Comparison of ENCODE assay signal across 2 cellular contexts in the genomic region with DNA sequence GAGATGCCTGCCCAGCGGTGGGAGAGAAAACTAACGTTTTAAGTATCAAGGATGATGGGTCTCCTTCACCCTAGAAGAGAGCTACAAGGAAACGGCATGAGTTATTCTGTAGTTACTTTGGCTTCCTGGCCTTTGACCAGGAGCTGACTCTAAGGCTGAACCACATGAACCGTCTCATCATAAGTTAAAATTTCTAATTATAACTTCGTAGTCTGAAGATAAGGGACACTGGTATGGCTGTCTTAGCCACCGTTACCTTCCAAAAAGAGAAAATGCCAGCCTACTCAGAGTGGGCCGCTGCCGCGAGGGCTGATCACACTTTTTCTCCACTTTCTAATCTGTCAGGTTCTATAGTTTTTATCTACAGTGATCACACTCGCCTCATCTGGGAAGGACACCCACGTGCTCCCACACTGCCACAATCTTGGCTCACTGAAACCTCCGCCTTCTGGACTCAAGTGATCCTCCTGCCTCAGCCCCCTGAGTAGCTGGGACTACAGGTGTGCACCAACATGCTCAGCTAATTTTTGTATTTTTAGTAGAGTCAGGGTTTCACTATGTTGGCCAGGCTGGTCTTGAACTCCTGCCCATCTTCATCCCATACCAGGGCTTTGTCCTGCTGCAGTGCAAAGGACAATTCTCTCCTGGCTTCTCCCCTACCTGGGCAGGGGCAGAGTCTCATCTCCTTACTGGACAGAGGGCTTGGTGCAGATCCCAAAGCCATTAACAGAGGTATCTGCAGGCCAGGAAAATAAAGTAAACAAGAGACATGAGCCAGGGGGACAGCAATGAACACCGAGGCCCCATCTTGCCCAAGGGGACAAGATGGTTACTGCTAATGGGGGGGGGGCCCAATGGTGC.
TF ChIP-seq lines count a peak whose summit lies in the region.

No MANE protein-coding gene starts in this region.

TF ChIP-seq in HepG2, 621 proteins besides CTCF, POLR2A, EP300 and RAD21:
- TF ChIP-seq, protein P1, sequence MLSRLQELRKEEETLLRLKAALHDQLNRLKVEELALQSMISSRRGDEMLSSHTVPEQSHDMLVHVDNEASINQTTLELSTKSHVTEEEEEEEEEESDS (CRISPR knock-in tag; IDR thresholded peaks at IDR 0.05; ENCODE audit: borderline replicate concordance), result no peak
- TF ChIP-seq ZNF230 (CRISPR knock-in tag; IDR thresholded peaks at IDR 0.05), result no peak
- no peak for TF ChIP-seq FOSL1 (CRISPR knock-in tag; IDR thresholded peaks at IDR 0.05; ENCODE audit: borderline replicate concordance)
- no peak for TF ChIP-seq SATB2 (CRISPR knock-in tag; IDR thresholded peaks at IDR 0.05)
- TF ChIP-seq, protein P2, sequence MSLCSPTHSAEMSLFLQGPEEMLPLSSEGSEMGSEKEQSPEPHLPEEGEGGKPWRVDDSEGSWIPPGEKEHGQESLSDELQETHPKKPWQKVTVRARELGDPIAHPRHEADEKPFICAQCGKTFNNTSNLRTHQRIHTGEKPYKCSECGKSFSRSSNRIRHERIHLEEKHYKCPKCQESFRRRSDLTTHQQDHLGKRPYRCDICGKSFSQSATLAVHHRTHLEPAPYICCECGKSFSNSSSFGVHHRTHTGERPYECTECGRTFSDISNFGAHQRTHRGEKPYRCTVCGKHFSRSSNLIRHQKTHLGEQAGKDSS (CRISPR knock-in tag; IDR thresholded peaks at IDR 0.05; ENCODE audit: borderline replicate concordance, low read depth), result no peak
- TF ChIP-seq ZNF441 (CRISPR knock-in tag; IDR thresholded peaks at IDR 0.05; ENCODE audit: borderline replicate concordance), result no peak
- TF ChIP-seq ZNF281 (CRISPR knock-in tag; IDR thresholded peaks at IDR 0.05; ENCODE audit: borderline replicate concordance), result no peak
- TF ChIP-seq ZNF335 (CRISPR knock-in tag; IDR thresholded peaks at IDR 0.05), result no peak
- no peak for TF ChIP-seq ZNF558 (CRISPR knock-in tag; IDR thresholded peaks at IDR 0.05; ENCODE audit: borderline replicate concordance)
- TF ChIP-seq ZNF225 (CRISPR knock-in tag; IDR thresholded peaks at IDR 0.05), result no peak
- no peak for TF ChIP-seq KLF13 (CRISPR knock-in tag; IDR thresholded peaks at IDR 0.05)

TF ChIP-seq in H1, 55 proteins besides CTCF, POLR2A, EP300 and RAD21:
- TF ChIP-seq TCF12 (IDR thresholded peaks at IDR 0.05; ENCODE audit: low read depth, low read length), result no peak
- TF ChIP-seq MAX (IDR thresholded peaks at IDR 0.05), result no peak
- TF ChIP-seq BACH1 (IDR thresholded peaks at IDR 0.05; ENCODE audit: low read length), result no peak
- TF ChIP-seq POLR2AphosphoS5 (IDR thresholded peaks at IDR 0.05; ENCODE audit: low read depth, low read length), result no peak
- no peak for TF ChIP-seq POU5F1 (IDR thresholded peaks at IDR 0.05; ENCODE audit: low read depth, low read length)
- TF ChIP-seq SIX5 (IDR thresholded peaks at IDR 0.05; ENCODE audit: low read depth, low read length), result no peak
- no peak for TF ChIP-seq TAF7 (optimal IDR thresholded peaks at IDR 0.05; ENCODE audit: borderline replicate concordance, low read depth, low read length)
- no peak for TF ChIP-seq FOSL1 (IDR thresholded peaks at IDR 0.05; ENCODE audit: insufficient read depth, low read depth, low read length)
- no peak for TF ChIP-seq RBBP5 (IDR thresholded peaks at IDR 0.05; ENCODE audit: borderline replicate concordance, low read depth, low read length)
- TF ChIP-seq SRF (IDR thresholded peaks at IDR 0.05; ENCODE audit: low read depth, low read length), result no peak
- TF ChIP-seq ZNF274 (IDR thresholded peaks at IDR 0.05; ENCODE audit: borderline replicate concordance, extremely low read depth, low read length), result no peak
- TF ChIP-seq SIN3A (conservative IDR thresholded peaks at IDR 0.05 in 1 of 2, IDR thresholded peaks at IDR 0.05 in 1 of 2; ENCODE audit: low read depth in 1 of 2, low read length in 2 of 2), result no peak
TF ChIP-seq in H1: peak in this region for 0.
